24 cellular contexts compared by ENCODE assay signal in the genomic region with DNA sequence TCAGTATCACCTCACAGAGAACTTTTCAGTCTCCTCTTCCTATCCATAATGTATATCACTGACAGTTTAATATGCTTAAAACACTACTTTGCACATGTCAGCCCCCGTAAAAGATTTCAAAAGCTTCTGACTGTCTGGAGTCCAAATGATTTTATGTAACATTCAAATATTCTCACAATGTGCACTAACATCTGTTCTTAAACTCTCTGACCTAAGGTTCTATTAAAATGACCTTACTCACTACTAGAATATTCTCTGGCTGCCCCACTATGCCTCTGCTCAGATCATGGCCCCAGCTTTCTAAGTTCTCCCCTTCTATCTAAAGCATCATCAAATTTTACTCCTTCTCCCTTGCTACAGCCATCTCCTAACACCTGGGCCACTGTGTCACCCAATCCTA.
"Had no signal": no experiment of that assay in that cellular context is flagged by ENCODE, and none has a peak within 500 bp of the region (broad histone marks: within the 10 kb centered on the region; RNA-seq: fewer than 3 reads in every experiment).

No MANE protein-coding gene starts in this region.

- ATAC-seq: activated naive CD8-positive, alpha-beta T cell treated with anti-CD3 and anti-CD28 coated beads, Interleukin-2, amount 50 U/mL, for 24 hours; body of pancreas; foreskin keratinocyte; left lung; pancreas; psoas muscle; stimulated activated naive CD8-positive, alpha-beta T cell treated with anti-CD3 and anti-CD28 coated beads, Interleukin-15, amount 100 ng/mL, for 72 hours had no signal

- H3K27ac Mint-ChIP-seq: activated CD4-positive, alpha-beta memory T cell treated with anti-CD3 and anti-CD28 coated beads, Interleukin-2, amount 10 ng/mL, durations not matched to agents 7 days and 5 days; activated naive CD4-positive, alpha-beta T cell treated with anti-CD3 and anti-CD28 coated beads, Interleukin-2, amount 10 ng/mL, durations not matched to agents 7 days and 5 days; activated naive CD8-positive, alpha-beta T cell treated with anti-CD3 and anti-CD28 coated beads, Interleukin-2, amount 50 U/mL, for 24 hours; mesothelial cell of epicardium; nephron; stimulated activated naive CD8-positive, alpha-beta T cell treated with anti-CD3 and anti-CD28 coated beads, Interleukin-15, amount 100 ng/mL, for 72 hours; T-helper 1 cell treated with Interleukin-12 subunit alpha and Interleukin-12 subunit beta and Interleukin-4 antibody, amounts not matched to agents 30 μg/mL and 1 μg/mL, for 36 hours had no signal

- H3K36me3 ChIP-seq: cardiac muscle cell, pancreas, right atrium auricular region had no signal

- H3K27me3 Mint-ChIP-seq: activated CD4-positive, alpha-beta memory T cell treated with anti-CD3 and anti-CD28 coated beads, Interleukin-2, amount 10 ng/mL, durations not matched to agents 7 days and 5 days; activated naive CD4-positive, alpha-beta T cell treated with anti-CD3 and anti-CD28 coated beads, Interleukin-2, amount 10 ng/mL, durations not matched to agents 7 days and 5 days; activated naive CD8-positive, alpha-beta T cell treated with anti-CD3 and anti-CD28 coated beads, Interleukin-2, amount 50 U/mL, for 24 hours; stimulated activated naive CD8-positive, alpha-beta T cell treated with anti-CD3 and anti-CD28 coated beads, Interleukin-15, amount 100 ng/mL, for 72 hours had no signal

- H3K4me1 ChIP-seq: body of pancreas, foreskin keratinocyte, pancreas, psoas muscle, tibial nerve had no signal

- H3K4me3 Mint-ChIP-seq: activated CD4-positive, alpha-beta memory T cell treated with anti-CD3 and anti-CD28 coated beads, Interleukin-2, amount 10 ng/mL, durations not matched to agents 7 days and 5 days; activated naive CD4-positive, alpha-beta T cell treated with anti-CD3 and anti-CD28 coated beads, Interleukin-2, amount 10 ng/mL, durations not matched to agents 7 days and 5 days; activated naive CD8-positive, alpha-beta T cell treated with anti-CD3 and anti-CD28 coated beads, Interleukin-2, amount 50 U/mL, for 24 hours; immature natural killer cell; mesothelial cell of epicardium; nephron; stimulated activated naive CD8-positive, alpha-beta T cell treated with anti-CD3 and anti-CD28 coated beads, Interleukin-15, amount 100 ng/mL, for 72 hours; T-helper 1 cell treated with Interleukin-12 subunit alpha and Interleukin-12 subunit beta and Interleukin-4 antibody, amounts not matched to agents 30 μg/mL and 1 μg/mL, for 36 hours had no signal

- H3K27me3 ChIP-seq: body of pancreas, cardiac muscle cell, foreskin keratinocyte, hepatocyte, left lung, pancreas, right atrium auricular region, tibial nerve had no signal

- H2AFZ ChIP-seq: hepatocyte had no signal

- H3K9me3 ChIP-seq: body of pancreas, left lung, pancreas, psoas muscle, right atrium auricular region, tibial nerve had no signal

- FAIRE-seq: urothelium cell line had no signal

- H3K27ac ChIP-seq: body of pancreas, cardiac muscle cell, epithelial cell of prostate, foreskin keratinocyte, hepatocyte, left lung, pancreas, psoas muscle, right atrium auricular region, tibial nerve had no signal

- DNase-seq: activated CD4-positive, alpha-beta memory T cell treated with anti-CD3 and anti-CD28 coated beads, Interleukin-2, amount 10 ng/mL, durations not matched to agents 7 days and 5 days; activated CD4-positive, alpha-beta T cell treated with anti-CD3 and anti-CD28 coated beads for 48 hours; activated CD4-positive, CD25-positive, alpha-beta regulatory T cell; activated effector memory CD4-positive, alpha-beta T cell treated with anti-CD3 and anti-CD28 coated beads, Interleukin-2, amount 50 U/mL, for 16 hours; activated naive CD4-positive, alpha-beta T cell treated with anti-CD3 and anti-CD28 coated beads, Interleukin-2, amount 10 ng/mL, durations not matched to agents 7 days and 5 days; activated naive CD8-positive, alpha-beta T cell treated with anti-CD3 and anti-CD28 coated beads, Interleukin-2, amount 50 U/mL, for 24 hours; body of pancreas; foreskin keratinocyte; immature natural killer cell; left lung; pancreas; psoas muscle; stimulated activated CD4-positive, alpha-beta T cell treated with anti-CD3 and anti-CD28 coated beads, Interleukin-1b, Interleukin-23, amount 100 ng/mL, for 48 hours; stimulated activated naive CD8-positive, alpha-beta T cell treated with anti-CD3 and anti-CD28 coated beads, Interleukin-15, amount 100 ng/mL, for 72 hours had no signal

- H3K4me1 Mint-ChIP-seq: activated CD4-positive, alpha-beta memory T cell treated with anti-CD3 and anti-CD28 coated beads, Interleukin-2, amount 10 ng/mL, durations not matched to agents 7 days and 5 days; activated naive CD4-positive, alpha-beta T cell treated with anti-CD3 and anti-CD28 coated beads, Interleukin-2, amount 10 ng/mL, durations not matched to agents 7 days and 5 days; activated naive CD8-positive, alpha-beta T cell treated with anti-CD3 and anti-CD28 coated beads, Interleukin-2, amount 50 U/mL, for 24 hours; nephron; stimulated activated naive CD8-positive, alpha-beta T cell treated with anti-CD3 and anti-CD28 coated beads, Interleukin-15, amount 100 ng/mL, for 72 hours had no signal

- H3K4me2 ChIP-seq: hepatocyte had no signal

- H3K4me3 ChIP-seq: body of pancreas, cardiac muscle cell, hepatocyte, left lung, lung, pancreas, psoas muscle, right atrium auricular region, tibial nerve had no signal

- H3K9me3 Mint-ChIP-seq: activated CD4-positive, alpha-beta memory T cell treated with anti-CD3 and anti-CD28 coated beads, Interleukin-2, amount 10 ng/mL, durations not matched to agents 7 days and 5 days; activated naive CD4-positive, alpha-beta T cell treated with anti-CD3 and anti-CD28 coated beads, Interleukin-2, amount 10 ng/mL, durations not matched to agents 7 days and 5 days; activated naive CD8-positive, alpha-beta T cell treated with anti-CD3 and anti-CD28 coated beads, Interleukin-2, amount 50 U/mL, for 24 hours; immature natural killer cell; stimulated activated naive CD8-positive, alpha-beta T cell treated with anti-CD3 and anti-CD28 coated beads, Interleukin-15, amount 100 ng/mL, for 72 hours; T-helper 1 cell treated with Interleukin-12 subunit alpha and Interleukin-12 subunit beta and Interleukin-4 antibody, amounts not matched to agents 30 μg/mL and 1 μg/mL, for 36 hours had no signal
